ENCODE assay signal across 19 cellular contexts in genomic region chr4:12393631-12394262, GRCh38.
DNase-seq lines count a peak whose midpoint lies in the region; ATAC-seq, FAIRE-seq and TF ChIP-seq lines count a peak whose summit lies in the region.
"Had no signal": no experiment of that assay in that cellular context is flagged by ENCODE, and none has a peak within 500 bp of the region (broad histone marks: within the 10 kb centered on the region; RNA-seq: fewer than 3 reads in every experiment).

No MANE protein-coding gene starts in this region.

- ATAC-seq in left ventricle myocardium superior (peak; percentile 64), left lung (peak; percentile 19), GM18517 (IDR thresholded peaks at IDR 0.05; ENCODE audit: unreplicated experiment) (no peak)

- peaks cover 6% of the 10 kb centered on the region for H3K4me1 ChIP-seq in left ventricle myocardium inferior
- no peaks in the 10 kb centered on the region for H3K4me1 ChIP-seq in left lung
- H3K4me1 ChIP-seq: Caco-2 had no signal

- DNase-seq in left ventricle myocardium superior (no peak), left ventricle myocardium inferior (no peak), bronchial epithelial cell (ENCODE audit: low read depth) (peak; percentile 30), left lung (no peak), dedifferentiated amniotic fluid mesenchymal stem cell (ENCODE audit: extremely low spot score) (no peak), D341Med (ENCODE audit: low spot score) (no peak)
- DNase-seq: Caco-2; CD4-positive, alpha-beta T cell; NCI-H1105; NCI-H2081; NCI-H2171 treated with DMSO at 0.1 percent for 48 hours; NCI-H446; NCI-H526 treated with DMSO at 0.1 percent for 48 hours; NK-92 treated with Interleukin-12 subunit alpha and Interleukin-12 subunit beta, amount 100 ng/mL, for 24 hours; SIG-M5 had no signal

- no peak overlapping the region for H3K4me3 ChIP-seq in left ventricle myocardium inferior
- H3K4me3 ChIP-seq in bronchial epithelial cell (ENCODE audit: low read depth, low read length), result no peak overlapping the region
- no peak overlapping the region for H3K4me3 ChIP-seq in left lung

- H3K27ac ChIP-seq in left ventricle myocardium inferior (replicated peaks) (no peak overlapping the region), left lung (no peak overlapping the region)

- FAIRE-seq in bronchial epithelial cell (lab: Jason Lieb, UNC), result no peak
- FAIRE-seq: A204.1, GM12891, H1 had no signal

- intact Hi-C loops in left ventricle myocardium superior (cut with micrococcal nuclease) (no loop called here), left ventricle myocardium inferior (cut with micrococcal nuclease) (no loop called here), left lung (cut with DNase I) (no loop called here)

- H3K9me3 ChIP-seq in left ventricle myocardium inferior (replicated peaks), result no peaks in the 10 kb centered on the region
- no peaks in the 10 kb centered on the region for H3K9me3 ChIP-seq in left lung
- H3K9me3 ChIP-seq: Caco-2 had no signal

- H3K36me3 ChIP-seq in left ventricle myocardium inferior (no peaks in the 10 kb centered on the region), bronchial epithelial cell (ENCODE audit: control insufficient read depth, insufficient read depth, low read length) (no peaks in the 10 kb centered on the region), left lung (no peaks in the 10 kb centered on the region)

- TF ChIP-seq CTCF in left ventricle myocardium inferior (IDR thresholded peaks at IDR 0.05; ENCODE audit: borderline replicate concordance) (no peak), bronchial epithelial cell (IDR thresholded peaks at IDR 0.05; ENCODE audit: insufficient read depth, low read length, severe bottlenecking) (no peak), left lung (IDR thresholded peaks at IDR 0.05) (no peak)

- H3K27me3 ChIP-seq in left ventricle myocardium inferior (ENCODE audit: low read depth) (no peaks in the 10 kb centered on the region), bronchial epithelial cell (ENCODE audit: control insufficient read depth, insufficient read depth, low read length) (no peaks in the 10 kb centered on the region), left lung (no peaks in the 10 kb centered on the region)
